Comparison of ENCODE assay signal across 10 cellular contexts in genomic region chr3:112689989-112690388, GRCh38. TPM values are rescaled to one million over a fixed set of nuclear protein-coding genes. Genes with fewer than 3 reads are reported as not detected.
"Had no signal": no experiment of that assay in that cellular context is flagged by ENCODE, and none has a peak within 500 bp of the region (broad histone marks: within the 10 kb centered on the region; RNA-seq: fewer than 3 reads in every experiment).

No MANE protein-coding gene starts in this region.

- DNase-seq: activated CD4-positive, alpha-beta T cell treated with anti-CD3 and anti-CD28 coated beads, Interleukin-2, amount 10 ng/mL, durations not matched to agents 7 days and 5 days; activated T-cell treated with anti-CD3 and anti-CD28 coated beads, Interleukin-2, amount 50 U/mL, for 1 hour; posterior cingulate gyrus had no signal

- H3K9me3 ChIP-seq: breast epithelium, right atrium auricular region, tibial nerve had no signal

- H3K36me3 Mint-ChIP-seq: activated naive CD8-positive, alpha-beta T cell had no signal

- ATAC-seq: WTC11 had no signal

- H3K27ac ChIP-seq: breast epithelium, right atrium auricular region, tibial nerve had no signal

- H3K36me3 ChIP-seq: breast epithelium, right atrium auricular region, tibial nerve had no signal

- H3K4me3 ChIP-seq: breast epithelium, right atrium auricular region, skin epidermis, tibial nerve had no signal

- H3K4me1 ChIP-seq: breast epithelium, right atrium auricular region, tibial nerve had no signal

- H3K4me3 Mint-ChIP-seq: activated CD4-positive, alpha-beta T cell treated with anti-CD3 and anti-CD28 coated beads, Interleukin-2, amount 10 ng/mL, durations not matched to agents 7 days and 5 days; activated naive CD8-positive, alpha-beta T cell; WTC11 had no signal

- H3K27ac Mint-ChIP-seq: activated CD4-positive, alpha-beta T cell treated with anti-CD3 and anti-CD28 coated beads, Interleukin-2, amount 10 ng/mL, durations not matched to agents 7 days and 5 days; activated naive CD8-positive, alpha-beta T cell; WTC11 had no signal

- H3K27me3 ChIP-seq: breast epithelium, right atrium auricular region, tibial nerve had no signal

RNA-seq across cellular contexts. Expression of gene CCDC80, which starts 49.0 kb away (rescaled TPM):
- total RNA-seq: activated CD4-positive, alpha-beta T cell treated with anti-CD3 and anti-CD28 coated beads, Interleukin-2, amount 10 ng/mL, durations not matched to agents 7 days and 5 days; activated CD8-positive, alpha-beta memory T cell treated with anti-CD3 and anti-CD28 coated beads for 36 hours had no signal
